Comparison of ENCODE assay signal across 25 cellular contexts in genomic region chr10:86723009-86723408, GRCh38. TPM values are rescaled to one million over a fixed set of nuclear protein-coding genes. Genes with fewer than 3 reads are reported as not detected.
A peak's percentile ranks its signal among the peaks of the same experiment; 100 is the strongest.
DNase-seq lines count a peak whose midpoint lies in the region; ATAC-seq and TF ChIP-seq lines count a peak whose summit lies in the region.
"Had no signal": no experiment of that assay in that cellular context is flagged by ENCODE, and none has a peak within 500 bp of the region (broad histone marks: within the 10 kb centered on the region; RNA-seq: fewer than 3 reads in every experiment).

No MANE protein-coding gene starts in this region.

- in situ Hi-C loops in gastrocnemius medialis (cut with MboI; ENCODE audit: low sequenced_read_pairs in 4 of 4): no loop called here

- H3K27ac ChIP-seq in DOHH2 (ENCODE audit: low read depth, low read length) (no peak overlapping the region), gastrocnemius medialis (peak overlapping the region in 3 of 4 donors; percentile 31 to 97 (median 43)), dorsolateral prefrontal cortex (no peak overlapping the region)
- H3K27ac ChIP-seq: C4-2B, HL-60 had no signal

- H3K27me3 Mint-ChIP-seq in activated naive CD4-positive, alpha-beta T cell treated with anti-CD3 and anti-CD28 coated beads, Interleukin-2, amount 10 ng/mL, durations not matched to agents 7 days and 5 days: peaks cover 38% of the 10 kb centered on the region
- H3K27me3 Mint-ChIP-seq in effector memory CD8-positive, alpha-beta T cell: peaks cover 9 to 30% of the 10 kb centered on the region in 2 donors

- H3K9me3 ChIP-seq in DOHH2 (ENCODE audit: control insufficient read depth, insufficient read depth, low read length) (no peaks in the 10 kb centered on the region), gastrocnemius medialis (no peaks in the 10 kb centered on the region)

- H3K27me3 ChIP-seq in DOHH2 (ENCODE audit: control insufficient read depth, low read length) (peaks cover 10% of the 10 kb centered on the region), gastrocnemius medialis (no peaks in the 10 kb centered on the region), dorsolateral prefrontal cortex (no peaks in the 10 kb centered on the region)

- H3K4me1 Mint-ChIP-seq in activated naive CD4-positive, alpha-beta T cell treated with anti-CD3 and anti-CD28 coated beads, Interleukin-2, amount 10 ng/mL, durations not matched to agents 7 days and 5 days: peaks cover 12% of the 10 kb centered on the region
- peaks cover 7 to 9% of the 10 kb centered on the region in 2 donors for H3K4me1 Mint-ChIP-seq in effector memory CD8-positive, alpha-beta T cell (ENCODE audit: low read depth in 2 of 2)

- H3K9me2 ChIP-seq in DOHH2 (replicated peaks; ENCODE audit: control insufficient read depth, low read length): no peaks in the 10 kb centered on the region

- no peaks in the 10 kb centered on the region for H3K9me3 Mint-ChIP-seq in activated naive CD4-positive, alpha-beta T cell treated with anti-CD3 and anti-CD28 coated beads, Interleukin-2, amount 10 ng/mL, durations not matched to agents 7 days and 5 days
- no peaks in the 10 kb centered on the region for H3K9me3 Mint-ChIP-seq in effector memory CD8-positive, alpha-beta T cell
- H3K9me3 Mint-ChIP-seq: CD8-positive, alpha-beta T cell had no signal

- no peaks in the 10 kb centered on the region for H3K79me2 ChIP-seq in DOHH2 (ENCODE audit: control insufficient read depth, low read length)

- H3K36me3 ChIP-seq in DOHH2 (ENCODE audit: control insufficient read depth, low read length) (no peaks in the 10 kb centered on the region), gastrocnemius medialis (peaks cover 0 to 46% of the 10 kb centered on the region in 2 donors)

- TF ChIP-seq POLR2A in gastrocnemius medialis (IDR thresholded peaks at IDR 0.05): no peak

- no peak overlapping the region for H3K27ac Mint-ChIP-seq in activated naive CD4-positive, alpha-beta T cell treated with anti-CD3 and anti-CD28 coated beads, Interleukin-2, amount 10 ng/mL, durations not matched to agents 7 days and 5 days
- no peak overlapping the region for H3K27ac Mint-ChIP-seq in effector memory CD8-positive, alpha-beta T cell
- H3K27ac Mint-ChIP-seq: CD8-positive, alpha-beta T cell had no signal

- intact Hi-C loops in gastrocnemius medialis (cut with DNase I; ENCODE audit: low total_unique reads) (no loop called here), dorsolateral prefrontal cortex (cut with DNase I) (no loop called here)

- H3F3A ChIP-seq in DOHH2 (ENCODE audit: control insufficient read depth, insufficient read depth): no peaks in the 10 kb centered on the region

- no peaks in the 10 kb centered on the region for H3K36me3 Mint-ChIP-seq in activated naive CD4-positive, alpha-beta T cell treated with anti-CD3 and anti-CD28 coated beads, Interleukin-2, amount 10 ng/mL, durations not matched to agents 7 days and 5 days
- H3K36me3 Mint-ChIP-seq in effector memory CD8-positive, alpha-beta T cell (ENCODE audit: insufficient read depth): no peaks in the 10 kb centered on the region
- H3K36me3 Mint-ChIP-seq: CD8-positive, alpha-beta T cell had no signal

- CTCF ChIA-PET in activated naive CD4-positive, alpha-beta T cell treated with anti-CD3 and anti-CD28 coated beads, Interleukin-2, amount 10 ng/mL, durations not matched to agents 7 days and 5 days (lab: Charles Lee): no interaction called here

- no peak for TF ChIP-seq CTCF in DOHH2 (IDR thresholded peaks at IDR 0.05; ENCODE audit: low read depth, low read length, poor library complexity, severe bottlenecking)
- no peak for TF ChIP-seq CTCF in gastrocnemius medialis (IDR thresholded peaks at IDR 0.05 in 4 of 5, conservative IDR thresholded peaks at IDR 0.05 in 1 of 5)
- TF ChIP-seq CTCF in dorsolateral prefrontal cortex (IDR thresholded peaks at IDR 0.05 in 54 of 56, conservative IDR thresholded peaks at IDR 0.05 in 2 of 56; ENCODE audit: low read depth in 1 of 56, partially characterized antibody in 56 of 56): no peak
- no peak for TF ChIP-seq CTCF in GM10266 (IDR thresholded peaks at IDR 0.05; ENCODE audit: control insufficient read depth, insufficient read depth, low read depth, missing control alignments)

- DNase-seq in activated naive CD4-positive, alpha-beta T cell treated with anti-CD3 and anti-CD28 coated beads, Interleukin-2, amount 10 ng/mL, durations not matched to agents 7 days and 5 days: peak; percentile 36
- DNase-seq in activated naive CD4-positive, alpha-beta T cell treated with Interleukin-2 at 50 U/mL for 16 hours: no peak
- no peak for DNase-seq in effector memory CD8-positive, alpha-beta T cell
- DNase-seq in gastrocnemius medialis: no peak
- DNase-seq in dorsolateral prefrontal cortex: no peak
- no peak for DNase-seq in effector CD8-positive, alpha-beta T cell (lab: John Stamatoyannopoulos, UW)
- DNase-seq in GM10266 (ENCODE audit: extremely low spot score): no peak
- DNase-seq: CD8-positive, alpha-beta T cell; DMS 273 treated with DMSO at 0.1 percent for 48 hours; DMS79; Karpas-422; NCI-H1092; NCI-H1417 treated with DMSO at 0.1 percent for 48 hours; NCI-H1694 treated with DMSO at 0.1 percent for 48 hours; NCI-H2081 treated with DMSO at 0.1 percent for 48 hours; NCI-H2171; NCI-H345; NCI-H524 treated with DMSO at 0.1 percent for 48 hours; NCI-H774; Right ventricle myocardium superior; RPMI8226 had no signal

- no peaks in the 10 kb centered on the region for H4K20me1 ChIP-seq in DOHH2 (ENCODE audit: control insufficient read depth, insufficient read depth, low read depth, low read length)

- peak overlapping the region; percentile 30; the same call in 1 of the 2 replicates for H3K4me2 ChIP-seq in DOHH2 (ENCODE audit: low read length)

- H3K4me3 Mint-ChIP-seq in activated naive CD4-positive, alpha-beta T cell treated with anti-CD3 and anti-CD28 coated beads, Interleukin-2, amount 10 ng/mL, durations not matched to agents 7 days and 5 days: no peak overlapping the region
- H3K4me3 Mint-ChIP-seq in effector memory CD8-positive, alpha-beta T cell: peak overlapping the region in 1 of 2 donors; percentile 33
- H3K4me3 Mint-ChIP-seq: CD8-positive, alpha-beta T cell had no signal

- H3K4me1 ChIP-seq in DOHH2 (ENCODE audit: control insufficient read depth, low read length) (peaks cover 10% of the 10 kb centered on the region), gastrocnemius medialis (peaks cover 25 to 26% of the 10 kb centered on the region in 2 donors)

- peak; percentile 62 for ATAC-seq in effector memory CD8-positive, alpha-beta T cell (replicated peaks)
- ATAC-seq in gastrocnemius medialis: no peak
- ATAC-seq: CD8-positive, alpha-beta T cell; HCT116 had no signal

- H3K4me3 ChIP-seq in DOHH2 (ENCODE audit: low read length) (no peak overlapping the region), gastrocnemius medialis (no peak overlapping the region), dorsolateral prefrontal cortex (no peak overlapping the region)

RNA-seq across cellular contexts. Expression of gene BMPR1A, which starts 33.4 kb away (rescaled TPM):
- total RNA-seq in gastrocnemius medialis (10 to 100 TPM; 16.4 to 22.7 (median 18.0) TPM), dorsolateral prefrontal cortex (10 to 100 TPM; 20.8 to 55.7 (median 33.4) TPM)

RNA-seq across cellular contexts. Expression of gene LDB3, which starts 54.7 kb away (rescaled TPM):
- total RNA-seq in gastrocnemius medialis (100 to 1,000 TPM; 164 to 305 (median 227) TPM), dorsolateral prefrontal cortex (10 to 100 TPM in 105 of 120 experiments, 1 to 10 TPM in 15; 3.8 to 94.4 (median 22.6) TPM)
- total RNA-seq: CD8-positive, alpha-beta T cell had no signal

Comparison
In these comparisons a context has a peak if more than half of its experiments do, and no peak if none do; other contexts are left out.
1. H3K27ac ChIP-seq: peak in gastrocnemius medialis (3 of 4); none in DOHH2 (single experiment) and dorsolateral prefrontal cortex (0 of 59).